ENCODE assay signal across 28 cellular contexts in the genomic region with DNA sequence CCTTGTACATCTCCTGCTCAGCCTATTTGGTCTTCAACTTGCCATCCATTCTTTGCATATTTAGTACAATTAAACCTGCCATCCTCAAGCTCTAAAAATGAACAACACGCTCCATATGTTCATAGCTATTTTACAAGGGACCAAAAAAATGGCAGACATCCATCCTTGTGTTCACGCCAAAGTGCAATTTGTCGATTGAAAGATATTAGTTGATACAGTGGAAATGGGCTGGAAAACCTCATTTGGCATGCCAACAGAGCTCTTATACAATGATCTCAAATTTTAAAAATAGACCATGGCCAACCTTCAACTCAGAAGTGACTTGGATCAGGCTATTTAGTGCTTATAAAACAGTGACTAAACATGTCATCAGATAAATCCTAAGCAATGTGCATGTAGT.
"Had no signal": no experiment of that assay in that cellular context is flagged by ENCODE, and none has a peak within 500 bp of the region (broad histone marks: within the 10 kb centered on the region; RNA-seq: fewer than 3 reads in every experiment).

No MANE protein-coding gene starts in this region.

- H3K4me3 ChIP-seq: left lung, lower lobe of right lung, pancreas, prostate gland, skin epidermis, stomach, thoracic aorta, tibial artery, upper lobe of right lung had no signal

- H3K9me3 ChIP-seq: lower lobe of right lung, pancreas, prostate gland, thoracic aorta, tibial artery, upper lobe of right lung had no signal

- H3K27ac Mint-ChIP-seq: naive thymus-derived CD8-positive, alpha-beta T cell; nephron; stimulated activated naive B cell treated with anti-CD40 and anti-IgM and Interleukin-4, amounts not matched to agents 10 μg/mL and 1 μg/mL and 100 μg/mL, for 72 hours had no signal

- H3K27ac ChIP-seq: left lung, lower lobe of right lung, pancreas, prostate gland, skin epidermis, stomach, thoracic aorta, tibial artery, upper lobe of right lung had no signal

- H3K4me1 ChIP-seq: left lung, lower lobe of right lung, pancreas, prostate gland, stomach, tibial artery, upper lobe of right lung had no signal

- H3K36me3 Mint-ChIP-seq: naive thymus-derived CD8-positive, alpha-beta T cell; stimulated activated naive B cell treated with anti-CD40 and anti-IgM and Interleukin-4, amounts not matched to agents 10 μg/mL and 1 μg/mL and 100 μg/mL, for 72 hours had no signal

- H3K27me3 ChIP-seq: left lung, pancreas, stomach, tibial artery, upper lobe of right lung had no signal

- ATAC-seq: left colon; left lung; lower lobe of right lung; naive thymus-derived CD8-positive, alpha-beta T cell; pancreas; right cardiac atrium; sciatic nerve; stimulated activated naive B cell treated with anti-CD40 and anti-IgM and Interleukin-4, amounts not matched to agents 10 μg/mL and 1 μg/mL and 100 μg/mL, for 72 hours; stimulated activated naive CD8-positive, alpha-beta T cell treated with anti-CD3 and anti-CD28 coated beads, Interleukin-15, Interleukin-2, amounts not matched to agents 100 U/mL and 50 U/mL, for 24 hours; upper lobe of right lung had no signal

- DNase-seq: hippocampal formation; kidney; left colon; left lung; lower lobe of right lung; mammary epithelial cell; mesenchymal stem cell; naive thymus-derived CD8-positive, alpha-beta T cell; nucleus accumbens; pancreas; posterior cingulate gyrus; retina; right cardiac atrium; stimulated activated CD4-positive, alpha-beta T cell treated with anti-CD3 and anti-CD28 coated beads, Interleukin-12 subunit alpha, Interleukin-12 subunit beta, amount 100 ng/mL, for 4 hours; stimulated activated CD4-positive, alpha-beta T cell treated with anti-CD3 and anti-CD28 coated beads, Interleukin-15, amount 100 ng/mL, for 24 hours; stimulated activated CD4-positive, alpha-beta T cell treated with anti-CD3 and anti-CD28 coated beads, Interleukin-2, amount 100 ng/mL, for 24 hours; stimulated activated CD4-positive, alpha-beta T cell treated with anti-CD3 and anti-CD28 coated beads, Interleukin-4, amount 100 ng/mL, for 1 hour; stimulated activated naive B cell treated with anti-CD40 and anti-IgM and Interleukin-4, amounts not matched to agents 10 μg/mL and 1 μg/mL and 100 μg/mL, for 72 hours; stimulated activated naive CD8-positive, alpha-beta T cell treated with anti-CD3 and anti-CD28 coated beads, Interleukin-15, Interleukin-2, amounts not matched to agents 100 U/mL and 50 U/mL, for 24 hours; stomach; tibial artery; trophoblast cell; upper lobe of right lung had no signal

- H3K36me3 ChIP-seq: left lung, lower lobe of right lung, pancreas, prostate gland, stomach, thoracic aorta, tibial artery, upper lobe of right lung had no signal
